In genomic region chr21:42061195-42061865, GRCh38 we compare ENCODE assay signal across 10 cellular contexts. TPM values are rescaled to one million over a fixed set of nuclear protein-coding genes. Genes with fewer than 3 reads are reported as not detected.
DNase-seq lines count a peak whose midpoint lies in the region; ATAC-seq and TF ChIP-seq lines count a peak whose summit lies in the region.
"Had no signal": no experiment of that assay in that cellular context is flagged by ENCODE, and none has a peak within 500 bp of the region (broad histone marks: within the 10 kb centered on the region; RNA-seq: fewer than 3 reads in every experiment).

No MANE protein-coding gene starts in this region.

- H3K9me3 Mint-ChIP-seq in activated T-helper 1 cell treated with anti-CD3 and anti-CD28 coated beads, Interleukin-12 subunit alpha, Interleukin-12 subunit beta, Interleukin-2, Interleukin-4 antibody, amounts not matched to agents 30 ng/mL and 10 ng/mL and 1 ng/mL, durations not matched to agents 14 hours and 24 hours and 36 hours: no peaks in the 10 kb centered on the region

- no peak overlapping the region for H3K27ac ChIP-seq in IMR-90 (ENCODE audit: insufficient read depth, low read length)
- no peak overlapping the region for H3K27ac ChIP-seq in PC-9
- H3K27ac ChIP-seq: adrenal gland, thoracic aorta had no signal

- H4K5ac ChIP-seq in IMR-90 (ENCODE audit: low read depth, low read length): no peak overlapping the region

- H3K18ac ChIP-seq in IMR-90 (ENCODE audit: low read depth, low read length): no peak overlapping the region

- peaks cover 4 to 7% of the 10 kb centered on the region in 2 experiments; a peak in 2 of 4 replicates for H3K79me1 ChIP-seq in IMR-90 (ENCODE audit: low read depth in 1 of 2, low read length in 2 of 2)

- peaks cover 19% of the 10 kb centered on the region for H3K9me1 ChIP-seq in IMR-90 (ENCODE audit: insufficient read depth, low read length)

- H3K4me3 ChIP-seq in IMR-90 (ENCODE audit: insufficient read depth, low read depth, low read length) (no peak overlapping the region), PC-9 (no peak overlapping the region)
- H3K4me3 ChIP-seq: adrenal gland, thoracic aorta had no signal

- H3K9me2 ChIP-seq in PC-9 (ENCODE audit: insufficient read depth): no peaks in the 10 kb centered on the region

- H3K27me3 Mint-ChIP-seq in activated T-helper 1 cell treated with anti-CD3 and anti-CD28 coated beads, Interleukin-12 subunit alpha, Interleukin-12 subunit beta, Interleukin-2, Interleukin-4 antibody, amounts not matched to agents 30 ng/mL and 10 ng/mL and 1 ng/mL, durations not matched to agents 14 hours and 24 hours and 36 hours (ENCODE audit: insufficient read depth): peaks cover 13% of the 10 kb centered on the region

- peaks cover 40% of the 10 kb centered on the region for H3K4me1 Mint-ChIP-seq in activated T-helper 1 cell treated with anti-CD3 and anti-CD28 coated beads, Interleukin-12 subunit alpha, Interleukin-12 subunit beta, Interleukin-2, Interleukin-4 antibody, amounts not matched to agents 30 ng/mL and 10 ng/mL and 1 ng/mL, durations not matched to agents 14 hours and 24 hours and 36 hours (ENCODE audit: low read depth)

- H2AFZ ChIP-seq in IMR-90 (replicated peaks; ENCODE audit: low read length, poor library complexity) (no peak overlapping the region), PC-9 (no peak overlapping the region)

- H3K4me2 ChIP-seq in IMR-90 (ENCODE audit: low read depth, low read length) (no peak overlapping the region), PC-9 (no peak overlapping the region)

- intact Hi-C loops in IMR-90 (cut with micrococcal nuclease) (no loop called here), PC-9 (cut with micrococcal nuclease; ENCODE audit: unreplicated experiment) (no loop called here)
- intact Hi-C loops in activated T-helper 1 cell treated with anti-CD3 and anti-CD28 coated beads, Interleukin-12 subunit alpha, Interleukin-12 subunit beta, Interleukin-2, Interleukin-4 antibody, amounts not matched to agents 30 ng/mL and 10 ng/mL and 1 ng/mL, durations not matched to agents 14 hours and 24 hours and 36 hours (cut with micrococcal nuclease): loop anchor here (5.0 kb wide), 3 partner anchors 46 to 184 kb away; partner anchors contain the start of gene PRDM15

- H3K79me2 ChIP-seq in PC-9 (ENCODE audit: low read depth): no peaks in the 10 kb centered on the region

- no peak overlapping the region for H3K14ac ChIP-seq in IMR-90 (replicated peaks; ENCODE audit: low read depth, low read length)

- peak; percentile 87 for DNase-seq in GM10248 (ENCODE audit: extremely low spot score)
- no peak for DNase-seq in IMR-90
- peak; percentile 11 for DNase-seq in activated T-helper 1 cell treated with anti-CD3 and anti-CD28 coated beads, Interleukin-12 subunit alpha, Interleukin-12 subunit beta, Interleukin-2, Interleukin-4 antibody, amounts not matched to agents 30 ng/mL and 10 ng/mL and 1 ng/mL, durations not matched to agents 14 hours and 24 hours and 36 hours (ENCODE audit: low spot score)
- peak; percentile 46 for DNase-seq in stimulated activated CD8-positive, alpha-beta memory T cell treated with anti-CD3 and anti-CD28 coated beads, Interleukin-4, amount 100 ng/mL, for 48 hours
- no peak for DNase-seq in NCI-H1694 treated with DMSO at 0.1 percent for 48 hours (lab: John Stamatoyannopoulos, UW)
- no peak for DNase-seq in NCI-H2196 treated with DMSO at 0.1 percent for 48 hours (lab: John Stamatoyannopoulos, UW; ENCODE audit: unreplicated experiment)
- DNase-seq in PC-9: no peak

- TF ChIP-seq POLR2A in IMR-90 (IDR thresholded peaks at IDR 0.05; ENCODE audit: low read depth, low read length): no peak

- CTCF ChIA-PET in GM10248 (lab: Yijun Ruan, JAX): no interaction called here
- CTCF ChIA-PET in IMR-90 (lab: Yijun Ruan, JAX): no interaction called here
- CTCF ChIA-PET in PC-9 (lab: Charles Lee): no interaction called here

- peak overlapping the region; percentile 70 for H3K27ac Mint-ChIP-seq in activated T-helper 1 cell treated with anti-CD3 and anti-CD28 coated beads, Interleukin-12 subunit alpha, Interleukin-12 subunit beta, Interleukin-2, Interleukin-4 antibody, amounts not matched to agents 30 ng/mL and 10 ng/mL and 1 ng/mL, durations not matched to agents 14 hours and 24 hours and 36 hours

- no peak overlapping the region for H2BK5ac ChIP-seq in IMR-90 (ENCODE audit: low read depth, low read length, poor library complexity, severe bottlenecking)

- H2BK120ac ChIP-seq in IMR-90 (ENCODE audit: low read depth, low read length): peak overlapping the region; percentile 22; the same call in 1 of the 2 replicates

- peak overlapping the region; percentile 30; the same call in 1 of the 2 replicates for H3K4ac ChIP-seq in IMR-90 (ENCODE audit: low read depth, low read length)

- no peak overlapping the region for H4K91ac ChIP-seq in IMR-90 (ENCODE audit: insufficient read depth, low read depth, low read length)

- BruUV-seq in IMR-90 (replicated peaks; lab: Mats Ljungman, UMichigan) (no TSS peak), PC-9 (replicated peaks; lab: Mats Ljungman, UMichigan) (no TSS peak)

- no peak for TF ChIP-seq CTCF in GM10248 (IDR thresholded peaks at IDR 0.05; ENCODE audit: control extremely low read depth, extremely low read depth, low read depth, missing control alignments)
- no peak for TF ChIP-seq CTCF in IMR-90 (conservative IDR thresholded peaks at IDR 0.05; ENCODE audit: low read depth, low read length)
- no peak for TF ChIP-seq CTCF in PC-9 (conservative IDR thresholded peaks at IDR 0.05)

- H3K56ac ChIP-seq in IMR-90 (ENCODE audit: extremely low read depth, insufficient read depth, low read length): no peak overlapping the region

- no peak overlapping the region for H2AK5ac ChIP-seq in IMR-90 (ENCODE audit: low read depth, low read length)

- no peak overlapping the region for H3K23ac ChIP-seq in IMR-90 (ENCODE audit: low read depth, low read length)

- no peak overlapping the region for H2AK9ac ChIP-seq in IMR-90 (replicated peaks; ENCODE audit: low read depth, low read length, poor library complexity)

- TF ChIP-seq RAD21 in IMR-90 (IDR thresholded peaks at IDR 0.05; ENCODE audit: low read length): no peak

- H3K9ac ChIP-seq in IMR-90 (ENCODE audit: low read depth, low read length): no peak overlapping the region

- no peak overlapping the region for H2BK15ac ChIP-seq in IMR-90 (ENCODE audit: low read depth, low read length)

- in situ Hi-C loops in IMR-90 (cut with MboI; ENCODE audit: low sequenced_read_pairs): no loop called here

- H3K27me3 ChIP-seq in IMR-90 (ENCODE audit: control insufficient read depth, insufficient read depth, low read length) (peaks cover 9% of the 10 kb centered on the region; the same call in 1 of the 2 replicates), PC-9 (ENCODE audit: insufficient read depth, low read depth) (no peaks in the 10 kb centered on the region)
- H3K27me3 ChIP-seq: adrenal gland had no signal

- POLR2A ChIA-PET in GM10248 (lab: Yijun Ruan, JAX): no interaction called here
- POLR2A ChIA-PET in IMR-90 (lab: Charles Lee; ENCODE audit: unreplicated experiment): no interaction called here
- POLR2A ChIA-PET in PC-9 (lab: Charles Lee; ENCODE audit: unreplicated experiment): no interaction called here

- H3K9me3 ChIP-seq in IMR-90 (ENCODE audit: control insufficient read depth, insufficient read depth, low read length): no peaks in the 10 kb centered on the region
- no peaks in the 10 kb centered on the region for H3K9me3 ChIP-seq in PC-9 (ENCODE audit: insufficient read depth, low read depth)
- H3K9me3 ChIP-seq: adrenal gland, thoracic aorta had no signal

- H4K8ac ChIP-seq in IMR-90 (ENCODE audit: low read depth in 2 of 2, low read length in 2 of 2): no peak overlapping the region

- H2BK20ac ChIP-seq in IMR-90 (ENCODE audit: low read depth, low read length): no peak overlapping the region

- H3K4me3 Mint-ChIP-seq in activated T-helper 1 cell treated with anti-CD3 and anti-CD28 coated beads, Interleukin-12 subunit alpha, Interleukin-12 subunit beta, Interleukin-2, Interleukin-4 antibody, amounts not matched to agents 30 ng/mL and 10 ng/mL and 1 ng/mL, durations not matched to agents 14 hours and 24 hours and 36 hours: no peak overlapping the region

- no peaks in the 10 kb centered on the region for H3K36me3 ChIP-seq in IMR-90 (ENCODE audit: control insufficient read depth, insufficient read depth, low read length)
- H3K36me3 ChIP-seq in PC-9 (ENCODE audit: low read depth): no peaks in the 10 kb centered on the region
- H3K36me3 ChIP-seq: adrenal gland, thoracic aorta had no signal

- no peaks in the 10 kb centered on the region for H3K36me3 Mint-ChIP-seq in activated T-helper 1 cell treated with anti-CD3 and anti-CD28 coated beads, Interleukin-12 subunit alpha, Interleukin-12 subunit beta, Interleukin-2, Interleukin-4 antibody, amounts not matched to agents 30 ng/mL and 10 ng/mL and 1 ng/mL, durations not matched to agents 14 hours and 24 hours and 36 hours (ENCODE audit: low read depth)

- peaks cover 23% of the 10 kb centered on the region; the same call in 1 of the 2 replicates for H3F3A ChIP-seq in PC-9 (ENCODE audit: insufficient read depth, low read depth)

- dilution Hi-C loops in IMR-90 (cut with HindIII; ENCODE audit: low sequenced_read_pairs, unreplicated experiment): no loop called here

- H4K20me1 ChIP-seq in IMR-90 (ENCODE audit: insufficient read depth, low read length) (no peaks in the 10 kb centered on the region; the same call in 1 of the 2 replicates), PC-9 (ENCODE audit: insufficient read depth) (no peaks in the 10 kb centered on the region)

- H3K4me1 ChIP-seq in IMR-90 (ENCODE audit: control insufficient read depth, insufficient read depth, low read length): peaks cover 17% of the 10 kb centered on the region
- peaks cover 22% of the 10 kb centered on the region for H3K4me1 ChIP-seq in PC-9 (replicated peaks; ENCODE audit: insufficient read depth)

- peak; percentile 33 for ATAC-seq in GM21360 (IDR thresholded peaks at IDR 0.05; ENCODE audit: unreplicated experiment)
- ATAC-seq in IMR-90 (ENCODE audit: low read depth): no peak

- WGBS in IMR-90 (ENCODE audit: extremely low coverage in 2 of 2, insufficient read length in 1 of 2), 2 experiments: 93% methylated on average over 5 of the region's 18 CpGs; no CpG with 5 or more reads in 1 of the 2 experiments

RNA-seq across cellular contexts. Expression of gene UMODL1, which starts 9.8 kb away (rescaled TPM):
- total RNA-seq in IMR-90 (2012; rRNA removed) (not detected in 2 replicates), PC-9 (2021) (0.25 TPM in 1 of 2 replicates, not detected in the other)
- polyA plus RNA-seq in IMR-90 (2012; rRNA removed): 0.02 TPM in 1 of 2 replicates, not detected in the other
- polyA plus RNA-seq in IMR-90 (2012; cell fraction: cytosol; rRNA removed): 0.03 TPM in 1 of 2 replicates, not detected in the other
- polyA plus RNA-seq in IMR-90 (2012; cell fraction: nucleus; rRNA removed; ENCODE audit: low replicate concordance): 0.04 and 0.07 TPM in 2 replicates
- not detected in 2 replicates for total RNA-seq in activated T-helper 1 cell treated with anti-CD3 and anti-CD28 coated beads, Interleukin-12 subunit alpha, Interleukin-12 subunit beta, Interleukin-2, Interleukin-4 antibody, amounts not matched to agents 30 ng/mL and 10 ng/mL and 1 ng/mL, durations not matched to agents 14 hours and 24 hours and 36 hours

RNA-seq across cellular contexts. Expression of gene ZBTB21, which starts 51.2 kb away (rescaled TPM):
- total RNA-seq in IMR-90 (2012; rRNA removed) (12.0 and 13.6 TPM in 2 replicates), PC-9 (2021) (9.1 and 13.5 TPM in 2 replicates)
- polyA plus RNA-seq in IMR-90 (2012; rRNA removed): 6.8 and 7.8 TPM in 2 replicates
- polyA plus RNA-seq in IMR-90 (2012; cell fraction: cytosol; rRNA removed): 2.4 and 2.8 TPM in 2 replicates
- polyA plus RNA-seq in IMR-90 (2012; cell fraction: nucleus; rRNA removed; ENCODE audit: low replicate concordance): 4.6 and 22.7 TPM in 2 replicates
- 31.8 and 33.8 TPM in 2 replicates for total RNA-seq in activated T-helper 1 cell treated with anti-CD3 and anti-CD28 coated beads, Interleukin-12 subunit alpha, Interleukin-12 subunit beta, Interleukin-2, Interleukin-4 antibody, amounts not matched to agents 30 ng/mL and 10 ng/mL and 1 ng/mL, durations not matched to agents 14 hours and 24 hours and 36 hours

Comparison
In these comparisons a context has a peak if more than half of its experiments do, and no peak if none do; other contexts are left out.
1. DNase-seq: peak in GM10248 (single experiment), activated T-helper 1 cell treated with anti-CD3 and anti-CD28 coated beads, Interleukin-12 subunit alpha, Interleukin-12 subunit beta, Interleukin-2, Interleukin-4 antibody, amounts not matched to agents 30 ng/mL and 10 ng/mL and 1 ng/mL, durations not matched to agents 14 hours and 24 hours and 36 hours (single experiment) and stimulated activated CD8-positive, alpha-beta memory T cell treated with anti-CD3 and anti-CD28 coated beads, Interleukin-4, amount 100 ng/mL, for 48 hours (single experiment); none in IMR-90 (single experiment), NCI-H1694 treated with DMSO at 0.1 percent for 48 hours (single experiment), NCI-H2196 treated with DMSO at 0.1 percent for 48 hours (single experiment) and PC-9 (0 of 2).